7 cellular contexts compared by ENCODE assay signal in genomic region chr3:179196098-179196497, GRCh38. TPM values are rescaled to one million over a fixed set of nuclear protein-coding genes. Genes with fewer than 3 reads are reported as not detected.
DNase-seq lines count a peak whose midpoint lies in the region; ATAC-seq, FAIRE-seq and TF ChIP-seq lines count a peak whose summit lies in the region.

No MANE protein-coding gene starts in this region.

- H3K27me3 ChIP-seq in H7 (ENCODE audit: control insufficient read depth, insufficient read depth, low read length) = no peaks in the 10 kb centered on the region

- H3K36me3 ChIP-seq in H7 (replicated peaks; ENCODE audit: control insufficient read depth, insufficient read depth, low read length) = no peaks in the 10 kb centered on the region; the same call in 1 of the 2 replicates

- peak; percentile 86 for FAIRE-seq in H54 (lab: Jason Lieb, UNC)

- peak; percentile 26 for DNase-seq in H54 (ENCODE audit: insufficient read length, low spot score)
- peak; percentile 49 to 61 for DNase-seq in NCI-H1930 (lab: John Stamatoyannopoulos, UW)
- peak; percentile 73 for DNase-seq in hepatic stellate cell (ENCODE audit: low spot score)
- no peak for DNase-seq in UCSD-AML1 (lab: John Stamatoyannopoulos, UW; ENCODE audit: unreplicated experiment)
- no peak for DNase-seq in NCI-H2171 treated with DMSO at 0.1 percent for 48 hours (lab: John Stamatoyannopoulos, UW)
- DNase-seq in H7 = no peak

- H3K4me3 ChIP-seq in H7 (ENCODE audit: insufficient read depth, low read depth, low read length) = no peak overlapping the region

- TF ChIP-seq POLR2A in H54 (IDR thresholded peaks at IDR 0.05; ENCODE audit: low read depth, low read length) = no peak

- peak; percentile 71 for ATAC-seq in GM18519 (IDR thresholded peaks at IDR 0.05; ENCODE audit: low FRiP score, unreplicated experiment)

RNA-seq across cellular contexts. Expression of gene PIK3CA, which starts 47.9 kb away (rescaled TPM):
- 10.7 and 13.3 TPM in 2 replicates for total RNA-seq in H7 (2014; rRNA removed; shearing (Covaris generic))

RNA-seq across cellular contexts. Expression of gene KCNMB3, which starts 54.8 kb away (rescaled TPM):
- total RNA-seq in H7 (2014; rRNA removed; shearing (Covaris generic)) = 0.21 and 0.48 TPM in 2 replicates

Comparison
In these comparisons a context has a peak if more than half of its experiments do, and no peak if none do; other contexts are left out.
1. DNase-seq: peak in H54 (single experiment), NCI-H1930 (2 of 2) and hepatic stellate cell (single experiment); none in UCSD-AML1 (single experiment), NCI-H2171 treated with DMSO at 0.1 percent for 48 hours (single experiment) and H7 (single experiment).